Comparison of ENCODE assay signal across 8 cellular contexts in the genomic region with DNA sequence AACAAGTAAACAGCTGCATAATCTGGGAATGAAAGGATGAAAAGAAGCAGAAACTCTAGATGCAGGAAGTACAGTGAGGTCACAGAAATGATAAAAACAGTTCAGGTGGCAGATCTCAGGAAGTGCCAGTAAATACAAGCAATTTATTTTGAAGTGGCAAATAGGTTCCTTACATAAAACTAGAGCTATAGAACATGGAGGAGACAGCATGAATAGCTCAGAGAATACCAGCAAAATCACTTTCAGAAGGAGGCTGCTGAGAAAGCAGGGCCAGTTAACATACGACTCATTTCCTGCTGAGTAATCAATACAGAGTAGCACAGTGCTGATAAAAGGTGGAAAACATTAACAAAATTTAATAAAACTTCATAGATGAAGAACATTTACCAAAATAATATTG. TPM values are rescaled to one million over a fixed set of nuclear protein-coding genes. Genes with fewer than 3 reads are reported as not detected.
A peak's percentile ranks its signal among the peaks of the same experiment; 100 is the strongest.
DNase-seq lines count a peak whose midpoint lies in the region; ATAC-seq, FAIRE-seq and TF ChIP-seq lines count a peak whose summit lies in the region.
"Not testable (repeated sequence)": the region's sequence is repeated elsewhere in the genome, so short reads cannot be mapped to it uniquely, and the experiment has no call there.

No MANE protein-coding gene starts in this region.

- peaks cover 23% of the 10 kb centered on the region for H3K4me1 Mint-ChIP-seq in T-helper 17 cell
- H3K4me1 Mint-ChIP-seq in activated T-helper 17 cell treated with anti-CD3 and anti-CD28 coated beads, Interleukin-2, amount 50 U/mL, for 72 hours, result peaks cover 20% of the 10 kb centered on the region
- peaks cover 24% of the 10 kb centered on the region for H3K4me1 Mint-ChIP-seq in chondrocyte (ENCODE audit: low read depth)

- not testable (repeated sequence) for H2AFZ ChIP-seq in keratinocyte (ENCODE audit: control insufficient read depth, low read length)

- H3K4me1 ChIP-seq in A549 (0 out of 3 replicates have a peak, but pooled peaks cover 12% of the 10 kb centered on the region), HUES48 (ENCODE audit: control insufficient read depth, insufficient read depth, low read length) (peaks cover 26% of the 10 kb centered on the region), keratinocyte (ENCODE audit: control insufficient read depth, extremely low read depth, insufficient read depth, low read length) (peaks cover 10% of the 10 kb centered on the region)
- H3K4me1 ChIP-seq in pancreas, result not testable (repeated sequence)

- H3K9me3 Mint-ChIP-seq in activated T-helper 17 cell treated with anti-CD3 and anti-CD28 coated beads, Interleukin-2, amount 50 U/mL, for 72 hours; chondrocyte (ENCODE audit: low read depth): not testable (repeated sequence)

- H4K20me1 ChIP-seq in keratinocyte (ENCODE audit: control insufficient read depth, extremely low read depth, insufficient read depth, low read length), result not testable (repeated sequence)

- H3K27me3 Mint-ChIP-seq in T-helper 17 cell; activated T-helper 17 cell treated with anti-CD3 and anti-CD28 coated beads, Interleukin-2, amount 50 U/mL, for 72 hours; chondrocyte (ENCODE audit: low read depth): not testable (repeated sequence)

- intact Hi-C loops in pancreas (cut with DNase I), result not testable (repeated sequence)

- ATAC-seq in A549 (peak; percentile 49 to 50; a peak in 2 of 6 replicates), GM18861 (IDR thresholded peaks at IDR 0.05; ENCODE audit: unreplicated experiment) (peak; percentile 49), T-helper 17 cell (peak; percentile 28), pancreas (peak in 3 of 4 donors; percentile 43 to 63 (median 49))
- ATAC-seq in activated T-helper 17 cell treated with anti-CD3 and anti-CD28 coated beads, Interleukin-2, amount 50 U/mL, for 72 hours (replicated peaks), result peak; percentile 88

- H3K9ac ChIP-seq in HUES48 (ENCODE audit: low read depth, low read length); keratinocyte (ENCODE audit: control insufficient read depth, extremely low read depth, insufficient read depth, low read length): not testable (repeated sequence)

- H3K79me2 ChIP-seq in keratinocyte (ENCODE audit: control insufficient read depth, insufficient read depth, low read length), result not testable (repeated sequence)

- 0 out of 6 replicates have a peak overlapping the region, but pooled peaks of 1 of the 2 experiments have one; percentile 22 for H3K27ac ChIP-seq in A549
- peak overlapping the region; percentile 78 for H3K27ac ChIP-seq in HUES48 (ENCODE audit: low read depth, low read length)
- peak overlapping the region; percentile 67 for H3K27ac ChIP-seq in keratinocyte (ENCODE audit: control insufficient read depth, insufficient read depth, low read length)
- H3K27ac ChIP-seq in pancreas, result peak overlapping the region in 1 of 4 donors; percentile 42

- not testable (repeated sequence) for TF ChIP-seq CTCF in A549 (IDR thresholded peaks at IDR 0.05); chondrocyte (IDR thresholded peaks at IDR 0.05); keratinocyte (optimal IDR thresholded peaks at IDR 0.05 in 1 of 3, IDR thresholded peaks at IDR 0.05 in 1 of 3, conservative IDR thresholded peaks at IDR 0.05 in 1 of 3; ENCODE audit: extremely low read depth in 1 of 3, insufficient read depth in 2 of 3, low read length in 3 of 3); pancreas (IDR thresholded peaks at IDR 0.05)

- not testable (repeated sequence) for DNase-seq in A549 (ENCODE audit: low read depth in 1 of 2, low spot score in 1 of 2); T-helper 17 cell; chondrocyte (ENCODE audit: low spot score); keratinocyte (ENCODE audit: low read depth, low spot score); pancreas

- CTCF ChIA-PET in A549 (lab: Yijun Ruan, JAX), result interaction anchor here (1.4 kb wide), 1 partner anchor 28 kb away, joined by 4 read pairs; no protein-coding TSS in a partner anchor

- TF ChIP-seq POLR2A in A549 (IDR thresholded peaks at IDR 0.05; ENCODE audit: low read length), result not testable (repeated sequence)

- not testable (repeated sequence) for H3K9me1 ChIP-seq in keratinocyte (ENCODE audit: control insufficient read depth, extremely low read depth, insufficient read depth, low read length)

- H3K4me3 Mint-ChIP-seq in T-helper 17 cell; activated T-helper 17 cell treated with anti-CD3 and anti-CD28 coated beads, Interleukin-2, amount 50 U/mL, for 72 hours; chondrocyte (ENCODE audit: unreplicated experiment): not testable (repeated sequence)

- POLR2A ChIA-PET in A549 (lab: Yijun Ruan, JAX), result not testable (repeated sequence)

- H3K36me3 Mint-ChIP-seq in T-helper 17 cell (ENCODE audit: low read depth) (peaks cover 24% of the 10 kb centered on the region), chondrocyte (ENCODE audit: low read depth) (peaks cover 38% of the 10 kb centered on the region)
- H3K36me3 Mint-ChIP-seq in activated T-helper 17 cell treated with anti-CD3 and anti-CD28 coated beads, Interleukin-2, amount 50 U/mL, for 72 hours (ENCODE audit: low read depth), result peaks cover 94% of the 10 kb centered on the region

- dilution Hi-C loops in keratinocyte (cut with MboI; ENCODE audit: extremely low pct_ligation_motif_present, low sequenced_read_pairs), result not testable (repeated sequence)

- TF ChIP-seq RAD21 in A549 (conservative IDR thresholded peaks at IDR 0.05 in 1 of 2, IDR thresholded peaks at IDR 0.05 in 1 of 2), result not testable (repeated sequence)

- not testable (repeated sequence) for H3K9me3 ChIP-seq in A549; HUES48 (ENCODE audit: control insufficient read depth, insufficient read depth, low read length); T-helper 17 cell (ENCODE audit: control insufficient read depth, low read length, poor library complexity, severe bottlenecking); keratinocyte (ENCODE audit: control insufficient read depth, low read depth, low read length); pancreas

- H3K27ac Mint-ChIP-seq in T-helper 17 cell (peak overlapping the region; percentile 94), chondrocyte (ENCODE audit: unreplicated experiment) (peak overlapping the region; percentile 7)
- H3K27ac Mint-ChIP-seq in activated T-helper 17 cell treated with anti-CD3 and anti-CD28 coated beads, Interleukin-2, amount 50 U/mL, for 72 hours, result peak overlapping the region; percentile 7

- TF ChIP-seq EP300 in A549 (IDR thresholded peaks at IDR 0.05), result not testable (repeated sequence)

- H3K4me2 ChIP-seq in A549, result not testable (repeated sequence)
- H3K4me2 ChIP-seq in keratinocyte (ENCODE audit: control insufficient read depth, extremely low read depth, insufficient read depth, low read depth, low read length), result peak overlapping the region; percentile 45

- not testable (repeated sequence) for FAIRE-seq in A549 (lab: Jason Lieb, UNC); keratinocyte (lab: Jason Lieb, UNC); pancreas (lab: Jason Lieb, UNC)

- WGBS in A549 (ENCODE audit: missing lambda C conversion rate), result 82% methylated on average over 1 of the region's 1 CpG
- 12 to 16% methylated on average over 1 of the region's 1 CpG for WGBS in pancreas, 2 donors

- H3K4me3 ChIP-seq in A549; HUES48 (ENCODE audit: low read depth, low read length); keratinocyte (ENCODE audit: control insufficient read depth in 2 of 3, extremely low read depth in 1 of 3, insufficient read depth in 2 of 3, low read depth in 1 of 3, low read length in 3 of 3); pancreas: not testable (repeated sequence)

- peaks cover 26% of the 10 kb centered on the region for H3K36me3 ChIP-seq in HUES48 (ENCODE audit: control insufficient read depth, insufficient read depth, low read length)
- H3K36me3 ChIP-seq in keratinocyte (ENCODE audit: control insufficient read depth in 2 of 2, extremely low read depth in 1 of 2, insufficient read depth in 2 of 2, low read length in 2 of 2); pancreas: not testable (repeated sequence)

- not testable (repeated sequence) for H3K27me3 ChIP-seq in HUES48 (ENCODE audit: control insufficient read depth, insufficient read depth, low read length); keratinocyte (ENCODE audit: control insufficient read depth, extremely low read depth, insufficient read depth, low read length); pancreas

TF ChIP-seq in A549, 52 proteins besides CTCF, POLR2A, EP300 and RAD21:
- peak; percentile 85 for TF ChIP-seq MAFK (IDR thresholded peaks at IDR 0.05; ENCODE audit: partially characterized antibody)

RNA-seq across cellular contexts. Expression of a gene that starts 57.0 kb away (rescaled TPM):
- polyA plus RNA-seq in A549 (2011; rRNA removed) (180 and 221 TPM in 2 replicates), A549 (2017; fragmentation: RNase III; extraction: RNeasy Plus Mini Kit Qiagen cat#74134 plus additional on column Dnase treatment) (136 to 149 TPM (median 145 TPM) in 3 replicates), keratinocyte (79.6 to 183 TPM (median 138 TPM) in 3 replicates), pancreas (10 to 100 TPM; 15.1 to 27.6 TPM)
- 58.3 and 126 TPM in 2 replicates for polyA plus RNA-seq in A549 (2012; cell fraction: cytosol; rRNA removed)
- 150 and 259 TPM in 2 replicates for polyA plus RNA-seq in A549 (2012; cell fraction: nucleus; rRNA removed)
- polyA minus RNA-seq in A549 (2011; rRNA and poly(A)+ RNA removed), result 98.9 and 126 TPM in 2 replicates
- total RNA-seq in T-helper 17 cell (100 to 1,000 TPM; 149 to 156 TPM), chondrocyte (247 to 260 TPM (median 255 TPM) in 3 replicates), pancreas (100 to 1,000 TPM in 1 of 6 donors, 10 to 100 TPM in 5; 68.0 to 130 (median 83.4) TPM)
- 100 to 1,000 TPM; 199 to 209 TPM for total RNA-seq in activated T-helper 17 cell treated with anti-CD3 and anti-CD28 coated beads, Interleukin-2, amount 50 U/mL, for 72 hours
- polyA plus RNA-seq in keratinocyte (2011; ENCODE audit: low read depth), result 177 TPM
- 49.2 and 119 TPM in 2 replicates for polyA plus RNA-seq in keratinocyte (2011; cell fraction: cytosol; rRNA removed)
- polyA plus RNA-seq in keratinocyte (2011; cell fraction: nucleus; rRNA removed), result 119 and 145 TPM in 2 replicates
- 108 and 138 TPM in 2 replicates for polyA plus RNA-seq in keratinocyte (2012; ENCODE audit: low replicate concordance)
- polyA minus RNA-seq in keratinocyte, result 58.3 to 126 TPM (median 115 TPM) in 3 replicates
- 242 TPM for polyA minus RNA-seq in keratinocyte (2011; cell fraction: cytosol; rRNA and poly(A)+ RNA removed)
- polyA minus RNA-seq in keratinocyte (2011; cell fraction: nucleus; rRNA and poly(A)+ RNA removed), result 177 and 207 TPM in 2 replicates

Comparison
In these comparisons a context has a peak if more than half of its experiments do, and no peak if none do; other contexts are left out.
1. ATAC-seq: peak in every context shown above with its lines; median percentile 88 in activated T-helper 17 cell treated with anti-CD3 and anti-CD28 coated beads, Interleukin-2, amount 50 U/mL, for 72 hours; 50 in A549; 49 in GM18861; 49 in pancreas; 28 in T-helper 17 cell.
2. H3K27ac Mint-ChIP-seq: peak in every context shown above with its lines; median percentile 94 in T-helper 17 cell; 7 in activated T-helper 17 cell treated with anti-CD3 and anti-CD28 coated beads, Interleukin-2, amount 50 U/mL, for 72 hours; 7 in chondrocyte.